Comparison of ENCODE assay signal across 10 cellular contexts in the genomic region with DNA sequence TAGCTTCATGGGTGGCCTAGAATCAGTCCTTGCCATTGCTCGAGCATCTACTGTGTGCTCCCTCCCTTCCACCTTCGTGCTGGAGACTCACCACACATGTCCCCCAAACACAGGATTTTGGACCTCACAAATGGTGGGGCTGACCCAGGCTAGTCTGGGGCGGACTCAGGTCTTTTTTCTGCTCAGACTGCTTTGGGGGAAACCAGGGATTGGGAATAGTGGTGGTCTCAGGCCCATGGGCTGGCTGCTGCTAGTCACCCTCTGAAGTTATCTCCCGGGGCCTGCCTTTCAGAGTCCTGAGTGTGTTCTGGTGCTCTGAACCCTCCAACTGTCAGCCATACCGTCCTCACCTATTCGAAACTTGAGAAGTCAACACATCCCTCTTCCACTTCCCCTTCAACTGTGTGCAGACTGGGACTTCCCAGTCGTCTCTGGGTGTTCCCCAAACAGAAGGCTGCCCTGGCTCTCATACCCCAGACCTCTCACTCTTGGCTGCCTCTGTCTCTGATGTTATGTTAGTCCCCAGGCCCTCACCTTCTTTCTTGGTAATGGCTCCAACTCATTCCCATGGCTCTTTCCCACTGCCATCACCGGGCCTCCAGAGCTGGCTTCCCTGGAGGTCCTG. TPM values are rescaled to one million over a fixed set of nuclear protein-coding genes. Genes with fewer than 3 reads are reported as not detected.
DNase-seq lines count a peak whose midpoint lies in the region; ATAC-seq and TF ChIP-seq lines count a peak whose summit lies in the region.
"Had no signal": no experiment of that assay in that cellular context is flagged by ENCODE, and none has a peak within 500 bp of the region (broad histone marks: within the 10 kb centered on the region; RNA-seq: fewer than 3 reads in every experiment).

No MANE protein-coding gene starts in this region.

- H3K27ac ChIP-seq in OCI-LY7 (ENCODE audit: low read depth, low read length, poor library complexity, severe bottlenecking) (peak overlapping the region; percentile 49), upper lobe of right lung (peak overlapping the region; percentile 8)
- H3K27ac ChIP-seq: C4-2B had no signal

- DNase-seq in left ventricle myocardium superior = no peak
- DNase-seq in Right ventricle myocardium superior = no peak
- peak; percentile 69 for DNase-seq in OCI-LY7 (ENCODE audit: low spot score)
- peak; percentile 42 for DNase-seq in upper lobe of right lung
- no peak for DNase-seq in dedifferentiated amniotic fluid mesenchymal stem cell (ENCODE audit: extremely low spot score)
- DNase-seq in LoVo (ENCODE audit: low spot score) = no peak
- no peak for DNase-seq in NCI-H345 treated with DMSO at 0.1 percent for 48 hours (lab: John Stamatoyannopoulos, UW; ENCODE audit: unreplicated experiment)
- DNase-seq: NCI-H2081 had no signal

- no TSS peak for BruUV-seq in OCI-LY7 (replicated peaks; lab: Mats Ljungman, UMichigan)

- H4K20me1 ChIP-seq in OCI-LY7 (ENCODE audit: insufficient read depth, low read length) = no peaks in the 10 kb centered on the region

- H3K27me3 ChIP-seq in upper lobe of right lung = no peaks in the 10 kb centered on the region

- peak; percentile 6 for ATAC-seq in left ventricle myocardium superior
- no peak for ATAC-seq in Right ventricle myocardium superior (ENCODE audit: poor library complexity)
- ATAC-seq in HG02885 (IDR thresholded peaks at IDR 0.05; ENCODE audit: poor library complexity, unreplicated experiment) = peak; percentile 85
- peak; percentile 85 for ATAC-seq in upper lobe of right lung

- no peaks in the 10 kb centered on the region for H3K9me2 ChIP-seq in OCI-LY7 (ENCODE audit: insufficient read depth, low read length)

- H3K4me1 ChIP-seq in OCI-LY7 (ENCODE audit: insufficient read depth, low read length, poor library complexity, severe bottlenecking) (peaks cover 28% of the 10 kb centered on the region), upper lobe of right lung (peaks cover 11% of the 10 kb centered on the region)

- TF ChIP-seq CTCF in OCI-LY7 (conservative IDR thresholded peaks at IDR 0.05; ENCODE audit: low read length) = no peak
- TF ChIP-seq CTCF in upper lobe of right lung (IDR thresholded peaks at IDR 0.05) = no peak

- no peak overlapping the region for H2AFZ ChIP-seq in OCI-LY7 (ENCODE audit: low read length)

- H3K36me3 ChIP-seq in OCI-LY7 (ENCODE audit: insufficient read depth, low read length) = no peaks in the 10 kb centered on the region
- H3K36me3 ChIP-seq in upper lobe of right lung = no peaks in the 10 kb centered on the region

- H3K79me2 ChIP-seq in OCI-LY7 (ENCODE audit: insufficient read depth, low read depth, low read length) = no peaks in the 10 kb centered on the region

- intact Hi-C loops in left ventricle myocardium superior (cut with micrococcal nuclease) (no loop called here), Right ventricle myocardium superior (cut with DNase I) (no loop called here), OCI-LY7 (cut with micrococcal nuclease; ENCODE audit: unreplicated experiment) (no loop called here), upper lobe of right lung (cut with DNase I) (no loop called here)

- POLR2A ChIA-PET in OCI-LY7 (lab: Charles Lee) = no interaction called here

- CTCF ChIA-PET in OCI-LY7 (lab: Charles Lee; ENCODE audit: unreplicated experiment) = no interaction called here

- H3K4me2 ChIP-seq in OCI-LY7 (ENCODE audit: low read length) = peak overlapping the region; percentile 38

- H3K4me3 ChIP-seq in OCI-LY7 (ENCODE audit: low read depth, low read length, poor library complexity, severe bottlenecking) (no peak overlapping the region), upper lobe of right lung (no peak overlapping the region)

- H3K9me3 ChIP-seq in OCI-LY7 (ENCODE audit: low read length) (no peaks in the 10 kb centered on the region), upper lobe of right lung (no peaks in the 10 kb centered on the region)

RNA-seq across cellular contexts. Expression of a gene that starts 46.0 kb away (rescaled TPM):
- total RNA-seq in left ventricle myocardium superior = 5.1 TPM
- total RNA-seq in Right ventricle myocardium superior = 5.5 TPM
- total RNA-seq in OCI-LY7 (2014; rRNA removed; shearing (Covaris generic)) = 32.0 and 44.3 TPM in 2 replicates
- 40.3 and 48.3 TPM in 2 replicates for total RNA-seq in OCI-LY7 (2022)
- 13.1 TPM for total RNA-seq in upper lobe of right lung

Comparison
In these comparisons a context has a peak if more than half of its experiments do, and no peak if none do; other contexts are left out.
1. DNase-seq: peak in OCI-LY7 (single experiment) and upper lobe of right lung (single experiment); none in left ventricle myocardium superior (single experiment), Right ventricle myocardium superior (single experiment), dedifferentiated amniotic fluid mesenchymal stem cell (single experiment), LoVo (single experiment) and NCI-H345 treated with DMSO at 0.1 percent for 48 hours (single experiment).